In the genomic region with DNA sequence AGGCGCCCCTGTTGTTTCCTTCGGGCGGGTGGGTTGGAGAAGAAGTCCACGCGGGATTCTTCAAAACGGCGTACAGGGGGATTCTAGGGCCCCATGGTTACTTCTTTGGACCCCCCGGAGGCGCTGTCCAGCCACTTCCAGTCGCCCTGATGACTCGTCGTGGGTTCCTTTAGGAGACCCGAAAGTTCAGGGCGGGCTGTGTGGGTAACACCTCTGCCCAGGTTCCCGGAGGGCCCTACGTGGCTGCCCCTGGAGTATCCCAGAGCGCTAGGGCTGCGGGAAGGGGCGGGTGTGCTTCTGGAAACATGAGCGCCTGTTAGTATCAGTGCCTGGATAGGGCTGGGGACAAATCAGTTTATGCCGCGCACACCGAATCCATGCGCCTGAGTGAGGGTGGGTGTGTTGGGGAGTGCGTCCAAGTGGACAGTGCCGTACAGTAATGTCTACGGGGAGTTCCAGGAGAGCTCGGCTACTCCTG, we compare ENCODE assay signal across 6 cellular contexts. TPM values are rescaled to one million over a fixed set of nuclear protein-coding genes. Genes with fewer than 3 reads are reported as not detected.
DNase-seq lines count a peak whose midpoint lies in the region; ATAC-seq and TF ChIP-seq lines count a peak whose summit lies in the region.

No MANE protein-coding gene starts in this region.

- H3K4me3 ChIP-seq in right lobe of liver (peak overlapping the region; percentile 14 to 59 (median 29)), MG63 (no peak overlapping the region)

- H3K27me3 Mint-ChIP-seq in activated T-helper 1 cell treated with anti-CD3 and anti-CD28 coated beads, Interleukin-12 subunit alpha, Interleukin-12 subunit beta, Interleukin-2, Interleukin-4 antibody, amounts not matched to agents 30 ng/mL and 10 ng/mL and 1 ng/mL, durations not matched to agents 14 hours and 24 hours and 36 hours (ENCODE audit: insufficient read depth), result peaks cover 12% of the 10 kb centered on the region

- peaks cover 0 to 46% (median 6%) of the 10 kb centered on the region in 4 donors for H3K4me1 ChIP-seq in right lobe of liver

- H3K36me3 ChIP-seq in right lobe of liver (no peaks in the 10 kb centered on the region), MG63 (no peaks in the 10 kb centered on the region)

- H3K4me3 Mint-ChIP-seq in activated T-helper 1 cell treated with anti-CD3 and anti-CD28 coated beads, Interleukin-12 subunit alpha, Interleukin-12 subunit beta, Interleukin-2, Interleukin-4 antibody, amounts not matched to agents 30 ng/mL and 10 ng/mL and 1 ng/mL, durations not matched to agents 14 hours and 24 hours and 36 hours, result peak overlapping the region; percentile 84

- H3K27me3 ChIP-seq in right lobe of liver (peaks cover 0 to 19% of the 10 kb centered on the region in 2 donors), MG63 (no peaks in the 10 kb centered on the region)

- peak overlapping the region in 1 of 3 donors; percentile 89 for H3K27ac ChIP-seq in right lobe of liver

- peaks cover 3% of the 10 kb centered on the region for H3K36me3 Mint-ChIP-seq in activated T-helper 1 cell treated with anti-CD3 and anti-CD28 coated beads, Interleukin-12 subunit alpha, Interleukin-12 subunit beta, Interleukin-2, Interleukin-4 antibody, amounts not matched to agents 30 ng/mL and 10 ng/mL and 1 ng/mL, durations not matched to agents 14 hours and 24 hours and 36 hours (ENCODE audit: low read depth)

- no peak for TF ChIP-seq POLR2A in right lobe of liver (IDR thresholded peaks at IDR 0.05)

- H3K9me3 ChIP-seq in right lobe of liver (no peaks in the 10 kb centered on the region), MG63 (no peaks in the 10 kb centered on the region)

- ATAC-seq in right lobe of liver, result no peak

- DNase-seq in activated T-cell treated with anti-CD3 and anti-CD28 coated beads for 48 hours (ENCODE audit: low read depth) (peak; percentile 51), activated T-cell treated with anti-CD3 and anti-CD28 coated beads for 4 hours (no peak), right lobe of liver (no peak), NOMO-1 treated with dmso at 0.1 percent for 144 hours (lab: John Stamatoyannopoulos, UW; ENCODE audit: unreplicated experiment) (no peak), MG63 (no peak)
- peak; percentile 52 for DNase-seq in activated T-helper 1 cell treated with anti-CD3 and anti-CD28 coated beads, Interleukin-12 subunit alpha, Interleukin-12 subunit beta, Interleukin-2, Interleukin-4 antibody, amounts not matched to agents 30 ng/mL and 10 ng/mL and 1 ng/mL, durations not matched to agents 14 hours and 24 hours and 36 hours (ENCODE audit: low spot score)

- H3K4me1 Mint-ChIP-seq in activated T-helper 1 cell treated with anti-CD3 and anti-CD28 coated beads, Interleukin-12 subunit alpha, Interleukin-12 subunit beta, Interleukin-2, Interleukin-4 antibody, amounts not matched to agents 30 ng/mL and 10 ng/mL and 1 ng/mL, durations not matched to agents 14 hours and 24 hours and 36 hours (ENCODE audit: low read depth), result peaks cover 18% of the 10 kb centered on the region

- H3K27ac Mint-ChIP-seq in activated T-helper 1 cell treated with anti-CD3 and anti-CD28 coated beads, Interleukin-12 subunit alpha, Interleukin-12 subunit beta, Interleukin-2, Interleukin-4 antibody, amounts not matched to agents 30 ng/mL and 10 ng/mL and 1 ng/mL, durations not matched to agents 14 hours and 24 hours and 36 hours, result peak overlapping the region; percentile 91

- no peaks in the 10 kb centered on the region for H3K9me3 Mint-ChIP-seq in activated T-helper 1 cell treated with anti-CD3 and anti-CD28 coated beads, Interleukin-12 subunit alpha, Interleukin-12 subunit beta, Interleukin-2, Interleukin-4 antibody, amounts not matched to agents 30 ng/mL and 10 ng/mL and 1 ng/mL, durations not matched to agents 14 hours and 24 hours and 36 hours

- WGBS in right lobe of liver (ENCODE audit: insufficient coverage, low coverage, low lambda C conversion rate, missing lambda C conversion rate), result no CpG with 5 or more reads among the region's 28 CpGs

- intact Hi-C loops in activated T-helper 1 cell treated with anti-CD3 and anti-CD28 coated beads, Interleukin-12 subunit alpha, Interleukin-12 subunit beta, Interleukin-2, Interleukin-4 antibody, amounts not matched to agents 30 ng/mL and 10 ng/mL and 1 ng/mL, durations not matched to agents 14 hours and 24 hours and 36 hours (cut with micrococcal nuclease), result loop anchor here (1.0 to 5.0 kb wide), 8 partner anchors 24 to 338 kb away; partner anchors contain the start of genes DPH1, SMG6, SRR and TSR1
- intact Hi-C loops in right lobe of liver (cut with DNase I), result loop anchor here in 1 of 2 donors (10.0 kb wide), 1 partner anchor 190 kb away; no protein-coding TSS in a partner anchor

- TF ChIP-seq CTCF in right lobe of liver (IDR thresholded peaks at IDR 0.05), result no peak

RNA-seq across cellular contexts. Expression of gene HIC1, which starts 0.6 kb away (rescaled TPM):
- total RNA-seq in activated T-helper 1 cell treated with anti-CD3 and anti-CD28 coated beads, Interleukin-12 subunit alpha, Interleukin-12 subunit beta, Interleukin-2, Interleukin-4 antibody, amounts not matched to agents 30 ng/mL and 10 ng/mL and 1 ng/mL, durations not matched to agents 14 hours and 24 hours and 36 hours, result 45.6 and 47.0 TPM in 2 replicates
- total RNA-seq in right lobe of liver, result 10 to 100 TPM in 2 of 6 experiments, 1 to 10 TPM in 4; 4.7 to 14.8 (median 6.1) TPM
- 0.89 and 1.1 TPM in 2 replicates for total RNA-seq in MG63 (2014; rRNA removed; shearing (Covaris generic); ENCODE audit: low replicate concordance)

RNA-seq across cellular contexts. Expression of gene OVCA2, which starts 12.5 kb away (rescaled TPM):
- 43.9 and 44.0 TPM in 2 replicates for total RNA-seq in activated T-helper 1 cell treated with anti-CD3 and anti-CD28 coated beads, Interleukin-12 subunit alpha, Interleukin-12 subunit beta, Interleukin-2, Interleukin-4 antibody, amounts not matched to agents 30 ng/mL and 10 ng/mL and 1 ng/mL, durations not matched to agents 14 hours and 24 hours and 36 hours
- 10 to 100 TPM; 10.3 to 36.2 (median 14.8) TPM for total RNA-seq in right lobe of liver
- 36.6 and 51.8 TPM in 2 replicates for total RNA-seq in MG63 (2014; rRNA removed; shearing (Covaris generic); ENCODE audit: low replicate concordance)

RNA-seq across cellular contexts. Expression of gene DPH1, which starts 24.3 kb away (rescaled TPM):
- 49.4 and 61.3 TPM in 2 replicates for total RNA-seq in activated T-helper 1 cell treated with anti-CD3 and anti-CD28 coated beads, Interleukin-12 subunit alpha, Interleukin-12 subunit beta, Interleukin-2, Interleukin-4 antibody, amounts not matched to agents 30 ng/mL and 10 ng/mL and 1 ng/mL, durations not matched to agents 14 hours and 24 hours and 36 hours
- total RNA-seq in right lobe of liver, result 10 to 100 TPM; 20.0 to 41.1 (median 25.4) TPM
- total RNA-seq in MG63 (2014; rRNA removed; shearing (Covaris generic); ENCODE audit: low replicate concordance), result 14.2 and 18.4 TPM in 2 replicates

RNA-seq across cellular contexts. Expression of gene RTN4RL1, which starts 29.2 kb away (rescaled TPM):
- 1.0 TPM in 2 replicates for total RNA-seq in activated T-helper 1 cell treated with anti-CD3 and anti-CD28 coated beads, Interleukin-12 subunit alpha, Interleukin-12 subunit beta, Interleukin-2, Interleukin-4 antibody, amounts not matched to agents 30 ng/mL and 10 ng/mL and 1 ng/mL, durations not matched to agents 14 hours and 24 hours and 36 hours
- 1 to 10 TPM in 5 of 6 experiments, under 1 TPM in 1; 0.54 to 2.6 (median 1.4) TPM for total RNA-seq in right lobe of liver
- total RNA-seq in MG63 (2014; rRNA removed; shearing (Covaris generic); ENCODE audit: low replicate concordance), result 4.9 and 8.9 TPM in 2 replicates

Comparison
In these comparisons a context has a peak if more than half of its experiments do, and no peak if none do; other contexts are left out.
1. DNase-seq: peak in activated T-cell treated with anti-CD3 and anti-CD28 coated beads for 48 hours (single experiment) and activated T-helper 1 cell treated with anti-CD3 and anti-CD28 coated beads, Interleukin-12 subunit alpha, Interleukin-12 subunit beta, Interleukin-2, Interleukin-4 antibody, amounts not matched to agents 30 ng/mL and 10 ng/mL and 1 ng/mL, durations not matched to agents 14 hours and 24 hours and 36 hours (single experiment); none in activated T-cell treated with anti-CD3 and anti-CD28 coated beads for 4 hours (single experiment), right lobe of liver (0 of 3), NOMO-1 treated with dmso at 0.1 percent for 144 hours (single experiment) and MG63 (single experiment).